1 cellular context compared by ENCODE assay signal in the genomic region with DNA sequence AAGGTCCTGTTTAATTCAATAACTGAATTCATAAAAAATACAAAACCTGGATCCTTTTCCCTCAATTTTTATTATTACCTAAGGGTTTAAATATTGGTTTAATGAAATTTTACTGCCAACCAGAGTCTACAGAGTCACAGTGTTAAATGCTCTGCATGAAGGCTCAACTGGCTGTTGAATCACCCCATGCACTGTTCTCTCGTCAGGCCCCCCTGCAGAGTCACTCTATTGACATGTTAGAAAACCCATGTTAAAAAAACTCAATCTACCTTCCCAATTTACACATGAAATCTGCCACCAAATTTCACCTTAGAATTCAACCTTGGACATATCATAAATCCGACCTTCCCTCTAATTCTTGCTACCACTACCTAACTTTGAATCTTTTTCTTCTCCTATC.
TF ChIP-seq lines count a peak whose summit lies in the region.

No MANE protein-coding gene starts in this region.

TF ChIP-seq in HEK293, 187 proteins besides CTCF, POLR2A, EP300 and RAD21:
- TF ChIP-seq ZNF140 (tag by site-specific recombination; IDR thresholded peaks at IDR 0.05), result no peak
- no peak for TF ChIP-seq YY1 (tag by site-specific recombination; IDR thresholded peaks at IDR 0.05)
- no peak for TF ChIP-seq ZNF133 (tag by site-specific recombination; IDR thresholded peaks at IDR 0.05)
- no peak for TF ChIP-seq MZF1 (tag by site-specific recombination; IDR thresholded peaks at IDR 0.05; ENCODE audit: borderline replicate concordance)
- peak; percentile 60 for TF ChIP-seq GLIS1 (tag by site-specific recombination; IDR thresholded peaks at IDR 0.05)
